9 cellular contexts compared by ENCODE assay signal in the genomic region with DNA sequence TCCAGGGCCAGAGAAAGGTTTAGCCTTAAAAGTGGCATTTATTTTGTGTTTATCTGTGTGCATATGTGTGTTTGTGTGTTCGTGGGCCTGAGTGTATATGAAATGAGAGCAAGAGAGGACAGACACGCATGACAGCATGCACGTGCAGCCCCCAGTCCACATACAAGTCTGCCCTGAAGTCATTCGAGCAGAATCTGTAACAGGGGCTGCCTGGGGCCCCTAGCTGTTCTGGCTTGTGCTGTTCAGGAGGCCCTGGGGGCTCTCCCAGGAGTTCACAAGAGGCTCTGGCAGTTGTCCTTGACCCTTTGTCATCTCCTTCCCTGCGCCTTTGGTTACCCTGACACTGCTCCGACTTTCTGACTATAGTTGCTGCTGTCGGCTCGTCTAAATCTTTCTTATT. TPM values are rescaled to one million over a fixed set of nuclear protein-coding genes. Genes with fewer than 3 reads are reported as not detected.
DNase-seq lines count a peak whose midpoint lies in the region; ATAC-seq and TF ChIP-seq lines count a peak whose summit lies in the region.
"Had no signal": no experiment of that assay in that cellular context is flagged by ENCODE, and none has a peak within 500 bp of the region (broad histone marks: within the 10 kb centered on the region; RNA-seq: fewer than 3 reads in every experiment).

No MANE protein-coding gene starts in this region.

- no peaks in the 10 kb centered on the region for H3K27me3 ChIP-seq in hepatocyte
- H3K27me3 ChIP-seq in skeletal muscle satellite cell (ENCODE audit: control insufficient read depth, insufficient read depth, low read length), result no peaks in the 10 kb centered on the region

- H3K4me1 ChIP-seq in hepatocyte (ENCODE audit: insufficient read depth) (peaks cover 11% of the 10 kb centered on the region), skeletal muscle satellite cell (ENCODE audit: control insufficient read depth, insufficient read depth, low read length) (peaks cover 36% of the 10 kb centered on the region)
- H3K4me1 ChIP-seq: Caco-2 had no signal

- H3K4me3 ChIP-seq in hepatocyte (no peak overlapping the region), skeletal muscle satellite cell (ENCODE audit: low read length) (peak overlapping the region; percentile 50)

- peak overlapping the region; percentile 55 for H3K9ac ChIP-seq in skeletal muscle satellite cell (ENCODE audit: low read depth, low read length)

- H3K27ac ChIP-seq in VCaP (peak overlapping the region; percentile 80), hepatocyte (peak overlapping the region; percentile 65)

- H3K4me2 ChIP-seq in hepatocyte (peak overlapping the region; percentile 66), skeletal muscle satellite cell (ENCODE audit: low read length) (peak overlapping the region; percentile 74)

- 63% methylated on average over 8 of the region's 8 CpGs for WGBS in hepatocyte (ENCODE audit: low lambda C conversion rate, missing lambda C conversion rate)

- no peak for DNase-seq in hepatocyte (ENCODE audit: low spot score)
- DNase-seq in NCI-H345 (lab: John Stamatoyannopoulos, UW), result no peak
- no peak for DNase-seq in NCI-H510A (lab: John Stamatoyannopoulos, UW)
- no peak for DNase-seq in HT-29 (ENCODE audit: low spot score)

- peaks cover 72% of the 10 kb centered on the region for H3K79me2 ChIP-seq in hepatocyte

- TF ChIP-seq CTCF in VCaP (conservative IDR thresholded peaks at IDR 0.05) (no peak), hepatocyte (IDR thresholded peaks at IDR 0.05; ENCODE audit: poor library complexity) (no peak)

- H2AFZ ChIP-seq in hepatocyte, result no peak overlapping the region

- H3K9me3 ChIP-seq in hepatocyte (ENCODE audit: low read depth) (no peaks in the 10 kb centered on the region), skeletal muscle satellite cell (replicated peaks; ENCODE audit: low read length) (no peaks in the 10 kb centered on the region)
- H3K9me3 ChIP-seq: Caco-2 had no signal

- H3K36me3 ChIP-seq in hepatocyte (replicated peaks; ENCODE audit: insufficient read depth, low read depth) (no peaks in the 10 kb centered on the region), skeletal muscle satellite cell (ENCODE audit: insufficient read depth, low read length) (no peaks in the 10 kb centered on the region)

- no peaks in the 10 kb centered on the region for H4K20me1 ChIP-seq in hepatocyte (ENCODE audit: insufficient read depth, poor library complexity, severe bottlenecking)

- no peaks in the 10 kb centered on the region for H3K9me2 ChIP-seq in hepatocyte (replicated peaks; ENCODE audit: insufficient read depth)

- peak; percentile 32 for ATAC-seq in GM18868 (IDR thresholded peaks at IDR 0.05; ENCODE audit: unreplicated experiment)
- no peak for ATAC-seq in GM21528 (IDR thresholded peaks at IDR 0.05; ENCODE audit: low FRiP score, unreplicated experiment)

RNA-seq across cellular contexts. Expression of a gene that starts 18.2 kb away (rescaled TPM):
- total RNA-seq in hepatocyte, result 28.8 and 31.5 TPM in 2 replicates
- 19.0 and 21.0 TPM in 2 replicates for polyA plus RNA-seq in hepatocyte
- 21.0 and 32.5 TPM in 2 replicates for total RNA-seq in skeletal muscle satellite cell (2012; rRNA removed)
- 186 and 190 TPM in 2 replicates for total RNA-seq in HT-29 (2014; rRNA removed; shearing (Covaris generic))
